In the genomic region with DNA sequence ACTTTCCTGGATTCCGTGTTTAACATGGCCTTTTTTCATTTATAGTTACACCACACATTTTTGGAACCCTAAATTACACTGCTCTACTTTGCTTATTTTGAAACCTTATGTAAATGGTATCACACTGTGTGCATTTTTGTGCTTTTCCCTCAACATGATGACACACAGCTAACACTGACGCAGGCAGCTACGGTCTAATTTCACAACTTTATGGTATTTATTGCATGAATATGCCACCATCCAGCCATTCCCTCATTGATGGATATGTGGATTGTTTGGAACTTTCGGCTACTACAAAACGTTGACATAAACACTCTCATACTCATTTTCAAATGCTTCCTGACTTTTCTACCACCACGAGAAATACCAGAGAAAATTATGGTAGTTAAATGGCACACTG, we compare ENCODE assay signal across 1 cellular context.
TF ChIP-seq lines count a peak whose summit lies in the region.

No MANE protein-coding gene starts in this region.

TF ChIP-seq in IMR-90, 13 proteins besides CTCF, POLR2A, EP300 and RAD21 (continued from another document):
- TF ChIP-seq ELK1 (IDR thresholded peaks at IDR 0.05; ENCODE audit: borderline replicate concordance, low read depth, low read length), result no peak
- TF ChIP-seq RCOR1 (IDR thresholded peaks at IDR 0.05; ENCODE audit: insufficient replicate concordance, low read length), result no peak
- no peak for TF ChIP-seq BHLHE40 (IDR thresholded peaks at IDR 0.05; ENCODE audit: low read depth, low read length)
- no peak for TF ChIP-seq SMC3 (IDR thresholded peaks at IDR 0.05; ENCODE audit: low read depth, low read length)
- TF ChIP-seq CHD1 (IDR thresholded peaks at IDR 0.05; ENCODE audit: low read depth, low read length), result no peak
- TF ChIP-seq RFX5 (IDR thresholded peaks at IDR 0.05; ENCODE audit: low read depth, low read length), result no peak
- TF ChIP-seq MAFK (IDR thresholded peaks at IDR 0.05; ENCODE audit: low read depth, low read length), result no peak
